In the genomic region with DNA sequence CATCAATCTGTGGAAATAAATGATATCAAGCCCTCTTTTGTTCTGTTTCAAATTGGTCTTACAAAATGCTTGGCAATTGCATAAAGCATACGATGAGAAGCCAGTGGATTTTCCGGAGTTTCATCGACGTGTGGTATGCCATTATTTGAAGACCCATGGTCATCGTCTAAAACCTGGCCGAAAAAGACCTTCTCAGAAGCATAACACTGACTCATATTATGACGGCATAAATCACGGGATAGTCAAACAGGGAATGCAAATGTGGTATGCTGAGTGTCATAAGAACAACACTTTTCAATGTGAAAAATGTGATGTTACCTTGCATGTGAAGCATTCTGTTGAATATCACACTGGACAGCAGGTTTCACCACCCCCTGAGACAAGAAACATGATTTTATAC, we compare ENCODE assay signal across 24 cellular contexts.
"Had no signal": no experiment of that assay in that cellular context is flagged by ENCODE, and none has a peak within 500 bp of the region (broad histone marks: within the 10 kb centered on the region; RNA-seq: fewer than 3 reads in every experiment).

No MANE protein-coding gene starts in this region.

- H3K4me3 ChIP-seq: ascending aorta, colonic mucosa had no signal

- H3K4me1 ChIP-seq: ascending aorta, colonic mucosa had no signal

- ATAC-seq: activated CD4-positive, alpha-beta T cell treated with anti-CD3 and anti-CD28 coated beads for 36 hours; activated T-helper 17 cell treated with anti-CD3 and anti-CD28 coated beads, Interleukin-2, amount 50 U/mL, for 72 hours; PC-3 had no signal

- H3K36me3 Mint-ChIP-seq: activated naive CD8-positive, alpha-beta T cell treated with anti-CD3 and anti-CD28 coated beads, Interleukin-2, amount 10 ng/mL, durations not matched to agents 7 days and 5 days had no signal

- H3K9me3 ChIP-seq: ascending aorta, colonic mucosa had no signal

- H3K36me3 ChIP-seq: ascending aorta, brain microvascular endothelial cell, colonic mucosa, WERI-Rb-1 had no signal

- DNase-seq: activated CD4-positive, alpha-beta memory T cell treated with anti-CD3 and anti-CD28 coated beads, Interleukin-2, amount 10 ng/mL, durations not matched to agents 7 days and 5 days; activated CD4-positive, alpha-beta T cell treated with anti-CD3 and anti-CD28 coated beads for 36 hours; activated CD4-positive, alpha-beta T cell treated with anti-CD3 and anti-CD28 coated beads, Interleukin-2, amount 50 U/mL, for 1 hour; activated gamma-delta T cell; activated naive CD4-positive, alpha-beta T cell treated with anti-CD3 and anti-CD28 coated beads for 36 hours; activated naive CD8-positive, alpha-beta T cell treated with anti-CD3 and anti-CD28 coated beads, Interleukin-2, amount 10 ng/mL, durations not matched to agents 7 days and 5 days; activated T-cell treated with anti-CD3 and anti-CD28 coated beads for 4 hours; activated T-cell treated with anti-CD3 and anti-CD28 coated beads, Interleukin-2, amount 50 U/mL, for 48 hours; amniotic stem cell; brain microvascular endothelial cell; colonic mucosa; MM.1S; NCI-H1105; NCI-H1436; NCI-H1694 treated with DMSO at 0.1 percent for 48 hours; NCI-H2029 treated with DMSO at 0.1 percent for 48 hours; NCI-H510A treated with DMSO at 0.1 percent for 48 hours; NCI-H69; PC-3; SHP77 treated with DMSO at 0.1 percent for 48 hours; T-helper 1 cell; WERI-Rb-1 had no signal

- H3K27ac ChIP-seq: ascending aorta, brain microvascular endothelial cell, colonic mucosa, WERI-Rb-1 had no signal

- H3K27ac Mint-ChIP-seq: activated CD4-positive, alpha-beta memory T cell treated with anti-CD3 and anti-CD28 coated beads, Interleukin-2, amount 10 ng/mL, durations not matched to agents 7 days and 5 days; activated CD4-positive, alpha-beta T cell treated with anti-CD3 and anti-CD28 coated beads for 36 hours; activated naive CD4-positive, alpha-beta T cell treated with anti-CD3 and anti-CD28 coated beads for 36 hours; activated naive CD8-positive, alpha-beta T cell treated with anti-CD3 and anti-CD28 coated beads, Interleukin-2, amount 10 ng/mL, durations not matched to agents 7 days and 5 days; activated T-helper 17 cell treated with anti-CD3 and anti-CD28 coated beads, Interleukin-2, amount 50 U/mL, for 72 hours had no signal

- H3K27me3 ChIP-seq: ascending aorta, brain microvascular endothelial cell, colonic mucosa had no signal
